ENCODE assay signal across 5 cellular contexts in the genomic region with DNA sequence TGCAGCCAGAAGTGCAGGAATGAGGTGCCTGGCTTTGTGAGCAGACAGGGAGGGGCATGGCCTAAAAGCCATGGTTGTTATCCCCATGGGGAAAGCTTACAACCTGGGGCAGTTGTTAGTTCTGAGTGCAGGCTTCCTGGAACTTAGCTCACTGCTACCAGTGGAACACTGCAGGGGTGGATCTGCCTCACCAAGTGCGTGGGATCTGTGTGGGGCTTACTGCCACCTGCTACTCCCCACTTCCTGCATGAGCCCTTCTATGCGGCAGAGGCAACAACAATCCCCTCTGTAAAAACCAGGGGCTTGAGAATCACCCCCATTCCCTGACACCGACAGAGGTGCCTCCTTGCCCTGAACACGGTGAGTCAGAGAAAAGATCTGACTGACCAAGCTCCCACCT.
DNase-seq lines count a peak whose midpoint lies in the region; ATAC-seq, FAIRE-seq and TF ChIP-seq lines count a peak whose summit lies in the region.
"Not testable (repeated sequence)": the region's sequence is repeated elsewhere in the genome, so short reads cannot be mapped to it uniquely, and the experiment has no call there.

No MANE protein-coding gene starts in this region.

- not testable (repeated sequence) for TF ChIP-seq EP300 in GM12878 (IDR thresholded peaks at IDR 0.05; ENCODE audit: borderline replicate concordance in 1 of 2, control insufficient read depth in 1 of 2, low read depth in 2 of 2, low read length in 2 of 2)

- not testable (repeated sequence) for H4K20me1 ChIP-seq in DND-41 (ENCODE audit: insufficient read depth, low read length); GM12878 (ENCODE audit: control insufficient read depth, insufficient read depth)

- SMC1A ChIA-PET in GM12878 (lab: Charles Lee; ENCODE audit: uncharacterized antibody, unreplicated experiment): not testable (repeated sequence)

- TF ChIP-seq RAD21 in GM12878 (IDR thresholded peaks at IDR 0.05; ENCODE audit: insufficient read depth, low read depth, low read length): not testable (repeated sequence)

- peak; percentile 92 for ATAC-seq in DND-41 (ENCODE audit: insufficient read depth, low read depth)
- ATAC-seq in GM18867 (IDR thresholded peaks at IDR 0.05; ENCODE audit: unreplicated experiment): peak; percentile 58
- peak; percentile 37 for ATAC-seq in HG02798 (IDR thresholded peaks at IDR 0.05; ENCODE audit: poor library complexity, unreplicated experiment)
- ATAC-seq in HG03025 (IDR thresholded peaks at IDR 0.05; ENCODE audit: low FRiP score, unreplicated experiment): peak; percentile 50
- peak; percentile 50 for ATAC-seq in GM12878

- H3K9me3 ChIP-seq in DND-41 (ENCODE audit: insufficient read depth, low read length, severe bottlenecking); GM12878 (replicated peaks; ENCODE audit: control insufficient read depth, insufficient read depth, low read length): not testable (repeated sequence)

- not testable (repeated sequence) for TF ChIP-seq POLR2A in GM12878 (IDR thresholded peaks at IDR 0.05; ENCODE audit: low read depth, low read length)

- in situ Hi-C loops in GM12878 (cut with MboI): not testable (repeated sequence)

- not testable (repeated sequence) for H3K27ac ChIP-seq in DND-41 (ENCODE audit: low read length); GM12878 (ENCODE audit: control insufficient read depth, insufficient read depth)

- RAD21 ChIA-PET in GM12878 (lab: Charles Lee; ENCODE audit: unreplicated experiment): not testable (repeated sequence)

- POLR2A ChIA-PET in GM12878 (lab: Charles Lee): not testable (repeated sequence)

- not testable (repeated sequence) for H3K79me2 ChIP-seq in DND-41 (ENCODE audit: insufficient read depth, low read length); GM12878 (ENCODE audit: control insufficient read depth, insufficient read depth, low read length)

- not testable (repeated sequence) for H3K9ac ChIP-seq in DND-41 (ENCODE audit: low read depth, low read length); GM12878 (ENCODE audit: control insufficient read depth, insufficient read depth, low read length)

- WGBS in GM12878 (ENCODE audit: insufficient coverage, insufficient replicate concordance, low lambda C conversion rate, missing lambda C conversion rate): no CpG with 5 or more reads among the region's 4 CpGs

- BruUV-seq in GM12878 (replicated peaks; lab: Mats Ljungman, UMichigan): not testable (repeated sequence)

- H3K4me2 ChIP-seq in DND-41 (ENCODE audit: insufficient read depth, low read length); GM12878 (ENCODE audit: control insufficient read depth, insufficient read depth): not testable (repeated sequence)

- intact Hi-C loops in GM12878 (cut with micrococcal nuclease; ENCODE audit: unreplicated experiment): not testable (repeated sequence)

- CTCF ChIA-PET in GM12878 (lab: Yijun Ruan, JAX): not testable (repeated sequence)

- TF ChIP-seq CTCF in DND-41 (IDR thresholded peaks at IDR 0.05; ENCODE audit: borderline replicate concordance, extremely low read depth, low read length, poor library complexity, severe bottlenecking); GM12878 (IDR thresholded peaks at IDR 0.05 in 2 of 3, conservative IDR thresholded peaks at IDR 0.05 in 1 of 3; ENCODE audit: control insufficient read depth in 2 of 3, extremely low read depth in 1 of 3, insufficient read depth in 1 of 3, low read depth in 3 of 3, low read length in 3 of 3): not testable (repeated sequence)

- H3K36me3 ChIP-seq in DND-41 (ENCODE audit: insufficient read depth, low read length); GM12878 (ENCODE audit: control insufficient read depth in 2 of 2, insufficient read depth in 2 of 2, low read length in 1 of 2): not testable (repeated sequence)

- FAIRE-seq in GM12878 (lab: Jason Lieb, UNC): not testable (repeated sequence)

- H3K27me3 ChIP-seq in DND-41 (ENCODE audit: insufficient read depth, low read length, poor library complexity); GM12878 (replicated peaks in 1 of 2; ENCODE audit: control insufficient read depth in 2 of 2, insufficient read depth in 2 of 2, low read length in 1 of 2): not testable (repeated sequence)

- H3K4me3 ChIP-seq in DND-41 (ENCODE audit: low read depth in 1 of 2, low read length in 2 of 2); GM12878: not testable (repeated sequence)

- H3K4me1 ChIP-seq in DND-41 (ENCODE audit: insufficient read depth, low read length); GM12878 (ENCODE audit: control insufficient read depth, insufficient read depth, low read length): not testable (repeated sequence)

- DNase-seq in DND-41; GM12878 (ENCODE audit: low read depth, low spot score): not testable (repeated sequence)

- H2AFZ ChIP-seq in DND-41 (ENCODE audit: low read depth, low read length); GM12878 (ENCODE audit: control insufficient read depth, low read depth, low read length): not testable (repeated sequence)

Comparison
In these comparisons a context has a peak if more than half of its experiments do, and no peak if none do; other contexts are left out.
1. ATAC-seq: peak in every context shown above with its lines; median percentile 92 in DND-41; 58 in GM18867; 50 in HG03025; 50 in GM12878; 37 in HG02798.